In the genomic region with DNA sequence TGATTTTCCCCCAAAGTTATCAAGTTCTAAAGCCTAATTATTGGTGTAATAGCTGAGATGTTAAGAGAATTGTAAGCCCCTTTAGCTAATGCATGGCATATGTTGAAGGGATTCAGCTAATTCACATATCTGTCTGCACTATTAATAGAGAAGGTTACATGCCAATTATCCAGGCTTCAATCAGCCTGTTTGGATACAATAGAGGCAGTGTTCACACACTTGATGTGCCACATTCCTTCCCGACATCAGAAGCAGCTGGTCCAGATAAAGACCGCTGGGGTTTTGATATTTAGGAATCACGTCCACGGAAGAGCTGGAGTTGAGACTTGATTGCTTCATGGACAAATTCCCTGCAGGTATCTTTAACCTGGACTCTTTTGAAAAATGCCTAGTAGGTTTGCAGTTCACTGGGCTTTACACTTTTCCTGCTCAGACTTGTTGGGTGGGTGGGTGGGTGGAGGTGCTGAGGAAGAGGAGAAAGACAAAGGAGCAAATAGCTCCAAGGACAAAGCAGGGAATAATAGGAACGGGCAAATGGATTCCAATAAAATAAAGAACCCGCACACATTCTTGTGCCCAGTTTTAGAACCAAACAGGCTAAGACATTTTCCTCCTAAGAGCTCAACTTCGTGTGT, we compare ENCODE assay signal across 9 cellular contexts.
DNase-seq lines count a peak whose midpoint lies in the region; ATAC-seq, FAIRE-seq and TF ChIP-seq lines count a peak whose summit lies in the region.
"Had no signal": no experiment of that assay in that cellular context is flagged by ENCODE, and none has a peak within 500 bp of the region (broad histone marks: within the 10 kb centered on the region; RNA-seq: fewer than 3 reads in every experiment).

No MANE protein-coding gene starts in this region.

- peaks cover 9% of the 10 kb centered on the region for H3K27me3 Mint-ChIP-seq in neural progenitor cell (ENCODE audit: insufficient read depth, low read depth)

- peaks cover 2% of the 10 kb centered on the region for H3K9me3 Mint-ChIP-seq in neural progenitor cell

- peak; percentile 21 for DNase-seq in EH (ENCODE audit: low read depth)
- peak; percentile 49 for DNase-seq in NCI-H2171 (lab: John Stamatoyannopoulos, UW)
- peak; percentile 62 for DNase-seq in bronchial epithelial cell (ENCODE audit: low read depth)
- DNase-seq in neural progenitor cell (ENCODE audit: low spot score), result peak; percentile 57
- DNase-seq in RCC 7860 (ENCODE audit: low spot score), result no peak
- DNase-seq in GM12892 (ENCODE audit: insufficient read length), result no peak
- no peak for DNase-seq in Karpas-422
- DNase-seq: T-helper 9 cell had no signal

- no peak for TF ChIP-seq POLR2A in GM12892 (IDR thresholded peaks at IDR 0.05; ENCODE audit: low read depth, low read length)

- H3K9me2 ChIP-seq in Karpas-422 (replicated peaks; ENCODE audit: insufficient read depth, low read length), result no peaks in the 10 kb centered on the region

- H4K20me1 ChIP-seq in neural progenitor cell (ENCODE audit: low read depth), result no peaks in the 10 kb centered on the region
- no peaks in the 10 kb centered on the region for H4K20me1 ChIP-seq in Karpas-422 (ENCODE audit: insufficient read depth, low read depth, low read length)

- no peaks in the 10 kb centered on the region for H3K36me3 Mint-ChIP-seq in neural progenitor cell

- H3K4me3 Mint-ChIP-seq in neural progenitor cell, result peak overlapping the region; percentile 83

- H3F3A ChIP-seq in neural progenitor cell (ENCODE audit: low read depth), result peaks cover 69% of the 10 kb centered on the region

- peaks cover 80% of the 10 kb centered on the region for H3K4me1 Mint-ChIP-seq in neural progenitor cell

- no peak for ATAC-seq in activated CD4-positive, CD25-positive, alpha-beta regulatory T cell treated with anti-CD3 and anti-CD28 coated beads, Interleukin-2, amount 50 U/mL, for 24 hours

- peaks cover 68% of the 10 kb centered on the region for H3K4me1 ChIP-seq in neural progenitor cell
- H3K4me1 ChIP-seq in Karpas-422 (ENCODE audit: low read length), result no peaks in the 10 kb centered on the region

- H3K36me3 ChIP-seq in bronchial epithelial cell (ENCODE audit: control insufficient read depth, insufficient read depth, low read length), result no peaks in the 10 kb centered on the region
- no peaks in the 10 kb centered on the region for H3K36me3 ChIP-seq in neural progenitor cell
- H3K36me3 ChIP-seq in Karpas-422 (ENCODE audit: insufficient read depth, low read length), result no peaks in the 10 kb centered on the region

- H3K79me2 ChIP-seq in neural progenitor cell (ENCODE audit: low read depth) (no peaks in the 10 kb centered on the region), Karpas-422 (ENCODE audit: low read length) (no peaks in the 10 kb centered on the region)

- no peaks in the 10 kb centered on the region for H3K27me3 ChIP-seq in bronchial epithelial cell (ENCODE audit: control insufficient read depth, insufficient read depth, low read length)
- no peaks in the 10 kb centered on the region for H3K27me3 ChIP-seq in neural progenitor cell
- no peaks in the 10 kb centered on the region for H3K27me3 ChIP-seq in Karpas-422 (ENCODE audit: low read length)

- H3K27ac ChIP-seq in neural progenitor cell, result peak overlapping the region; percentile 50
- H3K27ac ChIP-seq in Karpas-422 (ENCODE audit: low read length), result no peak overlapping the region

- H3K9me3 ChIP-seq in neural progenitor cell (ENCODE audit: low read depth) (no peaks in the 10 kb centered on the region), Karpas-422 (ENCODE audit: low read length) (no peaks in the 10 kb centered on the region)

- H3K4me3 ChIP-seq in bronchial epithelial cell (ENCODE audit: low read depth, low read length) (no peak overlapping the region), neural progenitor cell (peak overlapping the region; percentile 31), Karpas-422 (ENCODE audit: low read length) (no peak overlapping the region)

- peak overlapping the region; percentile 99 for H3K27ac Mint-ChIP-seq in neural progenitor cell

- H3K9ac ChIP-seq in neural progenitor cell (no peak overlapping the region), Karpas-422 (ENCODE audit: low read length) (no peak overlapping the region)

- TF ChIP-seq CTCF in bronchial epithelial cell (IDR thresholded peaks at IDR 0.05; ENCODE audit: insufficient read depth, low read length, severe bottlenecking), result no peak
- no peak for TF ChIP-seq CTCF in neural progenitor cell (IDR thresholded peaks at IDR 0.05)

- no peak for FAIRE-seq in bronchial epithelial cell (lab: Jason Lieb, UNC)
- FAIRE-seq in RCC 7860 (lab: Jason Lieb, UNC), result no peak
- FAIRE-seq in GM12892 (lab: Jason Lieb, UNC), result no peak

- H2AFZ ChIP-seq in neural progenitor cell (replicated peaks) (peak overlapping the region; percentile 43), Karpas-422 (ENCODE audit: low read length) (no peak overlapping the region)

- peak overlapping the region; percentile 75 for H3K4me2 ChIP-seq in neural progenitor cell
- H3K4me2 ChIP-seq in Karpas-422 (ENCODE audit: low read depth, low read length, poor library complexity, severe bottlenecking), result no peak overlapping the region

Comparison
In these comparisons a context has a peak if more than half of its experiments do, and no peak if none do; other contexts are left out.
1. DNase-seq: peak in EH (single experiment), NCI-H2171 (single experiment), bronchial epithelial cell (single experiment) and neural progenitor cell (single experiment); none in RCC 7860 (single experiment), GM12892 (single experiment) and Karpas-422 (single experiment).